10 cellular contexts compared by ENCODE assay signal in the genomic region with DNA sequence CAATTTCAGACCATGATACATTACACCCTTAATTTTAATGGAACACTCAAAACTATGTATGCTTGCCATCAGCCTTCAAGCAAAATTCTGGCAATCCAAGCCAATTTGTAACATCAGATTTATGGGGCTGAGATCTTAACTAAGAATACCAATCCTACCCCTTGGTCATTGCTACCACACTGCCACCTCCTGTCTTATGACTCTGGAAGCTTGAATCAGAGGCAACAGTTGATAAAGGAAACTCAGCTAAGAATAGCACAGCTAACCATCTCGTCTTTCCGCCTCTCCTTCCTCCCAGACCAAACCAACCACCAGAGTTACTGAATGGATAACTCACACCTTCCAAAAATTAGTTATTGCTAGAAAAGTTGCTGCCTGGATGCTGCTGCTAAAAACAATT. TPM values are rescaled to one million over a fixed set of nuclear protein-coding genes. Genes with fewer than 3 reads are reported as not detected.
A peak's percentile ranks its signal among the peaks of the same experiment; 100 is the strongest.
DNase-seq lines count a peak whose midpoint lies in the region; ATAC-seq and TF ChIP-seq lines count a peak whose summit lies in the region.
"Had no signal": no experiment of that assay in that cellular context is flagged by ENCODE, and none has a peak within 500 bp of the region (broad histone marks: within the 10 kb centered on the region; RNA-seq: fewer than 3 reads in every experiment).

No MANE protein-coding gene starts in this region.

- TF ChIP-seq CTCF in RWPE2 (IDR thresholded peaks at IDR 0.05; ENCODE audit: poor library complexity, severe bottlenecking) = peak; percentile 46
- TF ChIP-seq CTCF in foreskin keratinocyte (conservative IDR thresholded peaks at IDR 0.05) = peak; percentile 67
- no peak for TF ChIP-seq CTCF in RWPE1 (conservative IDR thresholded peaks at IDR 0.05; ENCODE audit: low read depth)

- H3K27me3 ChIP-seq in RWPE2 (ENCODE audit: insufficient read depth, poor library complexity, severe bottlenecking) (no peaks in the 10 kb centered on the region), foreskin keratinocyte (no peaks in the 10 kb centered on the region)

- H3K36me3 Mint-ChIP-seq in activated T-cell treated with anti-CD3 and anti-CD28 coated beads, Interleukin-2, amount 50 U/mL, for 72 hours (ENCODE audit: insufficient read depth in 2 of 2) = no peaks in the 10 kb centered on the region
- no peaks in the 10 kb centered on the region for H3K36me3 Mint-ChIP-seq in activated T-cell treated with anti-CD3 and anti-CD28 coated beads, Interleukin-2, amount 50 U/mL, for 24 hours (ENCODE audit: low read depth)

- H3K27ac Mint-ChIP-seq in activated T-cell treated with anti-CD3 and anti-CD28 coated beads, Interleukin-2, amount 50 U/mL, for 72 hours = no peak overlapping the region
- H3K27ac Mint-ChIP-seq in activated T-cell treated with anti-CD3 and anti-CD28 coated beads, Interleukin-2, amount 50 U/mL, for 24 hours = no peak overlapping the region

- peak in 1 of 2 donors; percentile 8 for DNase-seq in activated T-cell treated with anti-CD3 and anti-CD28 coated beads, Interleukin-2, amount 50 U/mL, for 72 hours
- DNase-seq in activated T-cell treated with anti-CD3 and anti-CD28 coated beads, Interleukin-2, amount 50 U/mL, for 24 hours = no peak
- no peak for DNase-seq in RWPE2 (ENCODE audit: low spot score)
- no peak for DNase-seq in foreskin keratinocyte
- peak; percentile 29 for DNase-seq in smooth muscle cell of the brain vasculature (ENCODE audit: low read depth, low spot score)
- DNase-seq in RWPE1 (ENCODE audit: low spot score) = no peak
- DNase-seq in HuH-7.5 (ENCODE audit: low spot score) = no peak
- DNase-seq in NCI-H2107 (lab: John Stamatoyannopoulos, UW) = no peak
- DNase-seq: DMS79 treated with DMSO at 0.1 percent for 48 hours, NCI-H1436 treated with DMSO at 0.1 percent for 48 hours had no signal

- H3K4me1 ChIP-seq in RWPE2 (ENCODE audit: insufficient read depth, poor library complexity, severe bottlenecking) = peaks cover 43% of the 10 kb centered on the region
- peaks cover 16% of the 10 kb centered on the region for H3K4me1 ChIP-seq in foreskin keratinocyte

- no peak overlapping the region for H3K4me3 ChIP-seq in RWPE2 (ENCODE audit: severe bottlenecking)

- peaks cover 85% of the 10 kb centered on the region for H3K36me3 ChIP-seq in RWPE2 (ENCODE audit: low read depth)

- CTCF ChIA-PET in RWPE1 (lab: Yijun Ruan, JAX) = interaction anchor here (0.6 to 3.0 kb wide), 5 partner anchors 33 to 1374 kb away, joined by 3 to 20 read pairs (median 6); no protein-coding TSS in a partner anchor

- H3K27me3 Mint-ChIP-seq in activated T-cell treated with anti-CD3 and anti-CD28 coated beads, Interleukin-2, amount 50 U/mL, for 72 hours (ENCODE audit: low read depth) = peaks cover 87% of the 10 kb centered on the region
- peaks cover 81% of the 10 kb centered on the region for H3K27me3 Mint-ChIP-seq in activated T-cell treated with anti-CD3 and anti-CD28 coated beads, Interleukin-2, amount 50 U/mL, for 24 hours

- H3K9me3 Mint-ChIP-seq in activated T-cell treated with anti-CD3 and anti-CD28 coated beads, Interleukin-2, amount 50 U/mL, for 72 hours = no peaks in the 10 kb centered on the region
- no peaks in the 10 kb centered on the region for H3K9me3 Mint-ChIP-seq in activated T-cell treated with anti-CD3 and anti-CD28 coated beads, Interleukin-2, amount 50 U/mL, for 24 hours

- no peak overlapping the region for H3K27ac ChIP-seq in RWPE2 (ENCODE audit: poor library complexity, severe bottlenecking)
- no peak overlapping the region for H3K27ac ChIP-seq in foreskin keratinocyte
- H3K27ac ChIP-seq in RWPE1 = no peak overlapping the region

- H3K4me3 Mint-ChIP-seq in activated T-cell treated with anti-CD3 and anti-CD28 coated beads, Interleukin-2, amount 50 U/mL, for 72 hours = no peak overlapping the region
- no peak overlapping the region for H3K4me3 Mint-ChIP-seq in activated T-cell treated with anti-CD3 and anti-CD28 coated beads, Interleukin-2, amount 50 U/mL, for 24 hours

- no peaks in the 10 kb centered on the region for H3K9me3 ChIP-seq in RWPE2 (ENCODE audit: severe bottlenecking)

- POLR2A ChIA-PET in RWPE1 (lab: Yijun Ruan, JAX; ENCODE audit: low non-redundant PET) = no interaction called here

- peaks cover 16% of the 10 kb centered on the region for H3K4me1 Mint-ChIP-seq in activated T-cell treated with anti-CD3 and anti-CD28 coated beads, Interleukin-2, amount 50 U/mL, for 72 hours (ENCODE audit: low read depth)
- H3K4me1 Mint-ChIP-seq in activated T-cell treated with anti-CD3 and anti-CD28 coated beads, Interleukin-2, amount 50 U/mL, for 24 hours (ENCODE audit: low read depth) = peaks cover 12% of the 10 kb centered on the region

- ATAC-seq in activated T-cell treated with anti-CD3 and anti-CD28 coated beads, Interleukin-2, amount 50 U/mL, for 72 hours (replicated peaks in 1 of 2) = peak; percentile 52 to 59
- ATAC-seq in RWPE2 (ENCODE audit: low read depth) (no peak), foreskin keratinocyte (peak; percentile 38)

RNA-seq across cellular contexts. Expression of a gene that starts 7.4 kb away (rescaled TPM):
- 1 to 10 TPM; 2.0 to 2.6 TPM for total RNA-seq in activated T-cell treated with anti-CD3 and anti-CD28 coated beads, Interleukin-2, amount 50 U/mL, for 72 hours
- 32.8 and 41.1 TPM in 2 replicates for total RNA-seq in foreskin keratinocyte
- polyA plus RNA-seq in foreskin keratinocyte = 10.1 and 10.3 TPM in 2 replicates
